Comparison of ENCODE assay signal across 10 cellular contexts in the genomic region with DNA sequence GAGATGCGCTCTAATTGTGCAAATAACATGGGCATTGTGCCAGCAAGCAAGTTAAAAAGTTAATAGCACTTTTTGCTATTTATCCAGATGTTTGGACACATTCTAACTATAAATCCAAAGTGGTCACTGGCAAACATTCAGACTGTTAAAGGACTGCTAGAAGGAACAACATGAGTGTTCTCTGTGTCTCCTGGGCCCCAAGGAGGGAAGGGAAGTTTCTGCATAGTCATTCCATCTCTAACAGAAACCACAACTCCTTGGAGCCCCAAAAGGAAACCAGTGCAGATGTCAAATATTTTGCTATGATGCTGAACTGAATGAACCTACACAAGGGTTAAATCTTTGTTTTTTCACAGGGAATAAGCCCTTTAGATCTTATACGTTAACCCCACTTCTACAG.
DNase-seq lines count a peak whose midpoint lies in the region; ATAC-seq, FAIRE-seq and TF ChIP-seq lines count a peak whose summit lies in the region.
"Had no signal": no experiment of that assay in that cellular context is flagged by ENCODE, and none has a peak within 500 bp of the region (broad histone marks: within the 10 kb centered on the region; RNA-seq: fewer than 3 reads in every experiment).

No MANE protein-coding gene starts in this region.

- H3K36me3 ChIP-seq in pancreas = no peaks in the 10 kb centered on the region

- H3K27ac ChIP-seq in pancreas = no peak overlapping the region

- no peaks in the 10 kb centered on the region for H3K9me3 ChIP-seq in pancreas

- peak; percentile 58 for ATAC-seq in GM21723 (IDR thresholded peaks at IDR 0.05; ENCODE audit: unreplicated experiment)
- ATAC-seq in HG03571 (IDR thresholded peaks at IDR 0.05; ENCODE audit: unreplicated experiment) = peak; percentile 62
- ATAC-seq in pancreas = no peak

- intact Hi-C loops in pancreas (cut with DNase I) = no loop called here

- H3K4me1 ChIP-seq in pancreas = peaks cover 0 to 3% (median 0%) of the 10 kb centered on the region in 3 donors

- peak; percentile 69 for DNase-seq in GM12865 (ENCODE audit: low read depth)
- peak; percentile 62 for DNase-seq in fibroblast of the aortic adventitia (ENCODE audit: low read depth)
- no peak for DNase-seq in pancreas
- no peak for DNase-seq in NCI-H2227 (lab: John Stamatoyannopoulos, UW; ENCODE audit: unreplicated experiment)
- no peak for DNase-seq in COR-L47 (lab: John Stamatoyannopoulos, UW)
- DNase-seq in activated CD8-positive, alpha-beta memory T cell treated with anti-CD3 and anti-CD28 coated beads for 24 hours = no peak
- DNase-seq: activated CD4-positive, CD25-positive, alpha-beta regulatory T cell; mammary epithelial cell had no signal

- no peak for FAIRE-seq in pancreas (lab: Jason Lieb, UNC)

- no peaks in the 10 kb centered on the region for H3K27me3 ChIP-seq in pancreas

- 74 to 79% methylated on average over 2 of the region's 2 CpGs for WGBS in pancreas, 2 donors

- TF ChIP-seq CTCF in GM12865 (IDR thresholded peaks at IDR 0.05; ENCODE audit: insufficient read depth, low read depth, low read length, missing control alignments) (no peak), fibroblast of the aortic adventitia (IDR thresholded peaks at IDR 0.05; ENCODE audit: insufficient read depth, low read length) (no peak), pancreas (IDR thresholded peaks at IDR 0.05) (no peak)

- H3K4me3 ChIP-seq in GM12865 (ENCODE audit: low read depth, low read length) (no peak overlapping the region), fibroblast of the aortic adventitia (ENCODE audit: low read depth, low read length) (no peak overlapping the region), pancreas (no peak overlapping the region)

Comparison
In these comparisons a context has a peak if more than half of its experiments do, and no peak if none do; other contexts are left out.
1. DNase-seq: peak in GM12865 (single experiment) and fibroblast of the aortic adventitia (single experiment); none in pancreas (0 of 6), NCI-H2227 (single experiment), COR-L47 (single experiment) and activated CD8-positive, alpha-beta memory T cell treated with anti-CD3 and anti-CD28 coated beads for 24 hours (single experiment).
2. ATAC-seq: peak in GM21723 (single experiment) and HG03571 (single experiment); none in pancreas (0 of 4).